ENCODE assay signal across 8 cellular contexts in the genomic region with DNA sequence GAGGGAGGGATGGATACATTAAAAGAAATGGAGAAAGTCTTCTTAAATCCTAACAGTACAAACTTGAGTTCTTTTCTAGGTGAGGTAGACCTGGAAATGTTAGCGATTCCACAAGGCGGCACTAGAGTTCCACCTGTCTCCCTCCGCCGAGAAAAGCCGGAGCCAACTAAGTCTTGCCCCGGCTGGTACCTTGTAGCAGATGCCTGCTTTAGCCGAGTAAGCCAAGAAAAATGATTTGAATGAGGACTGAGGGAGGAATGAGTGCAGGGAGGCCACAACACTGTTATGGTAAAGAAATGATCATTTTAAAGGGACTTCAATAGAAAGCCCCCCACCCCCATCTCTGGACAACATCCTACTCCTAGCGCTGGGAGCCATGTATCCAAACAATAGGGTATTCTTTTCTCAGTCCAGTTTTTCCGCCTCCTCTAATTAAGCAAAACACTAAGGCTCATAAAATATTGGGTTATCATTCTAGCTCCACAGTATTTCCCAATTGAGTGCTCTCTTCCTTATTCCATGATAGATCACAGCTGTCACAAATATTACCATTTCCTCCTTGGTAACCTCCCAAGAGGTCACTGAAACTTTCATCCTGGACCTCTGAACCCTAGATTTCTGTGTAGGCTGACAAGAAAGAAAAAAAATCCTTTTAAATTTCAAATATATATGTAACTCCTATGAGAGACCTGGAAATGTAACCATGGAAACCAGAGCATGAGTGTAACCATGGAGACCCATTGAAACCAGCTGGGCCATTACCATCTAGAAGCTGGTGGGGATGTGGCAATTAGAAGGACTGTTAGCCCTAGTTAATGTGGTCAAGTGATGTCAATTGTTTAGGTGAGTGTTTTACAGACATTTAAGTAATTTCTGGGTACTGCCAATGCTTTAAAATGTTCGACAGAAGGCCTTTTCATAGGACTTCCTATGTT. TPM values are rescaled to one million over a fixed set of nuclear protein-coding genes. Genes with fewer than 3 reads are reported as not detected.
A peak's percentile ranks its signal among the peaks of the same experiment; 100 is the strongest.
DNase-seq lines count a peak whose midpoint lies in the region; ATAC-seq and TF ChIP-seq lines count a peak whose summit lies in the region.

No MANE protein-coding gene starts in this region.

- peak overlapping the region; percentile 7 to 46 (median 31) for H3K4me3 ChIP-seq in tibial nerve

- peak overlapping the region in 1 of 2 donors; percentile 1 for H3K27ac Mint-ChIP-seq in T-cell

- peaks cover 3 to 9% of the 10 kb centered on the region in 2 donors for H3K27me3 Mint-ChIP-seq in T-cell

- POLR2A ChIA-PET in T-cell (lab: Charles Lee), result interaction anchor here in 1 of 2 donors (0.5 to 1.1 kb wide), 2 partner anchors 11 to 290 kb away, joined by 3 to 10 read pairs; no protein-coding TSS in a partner anchor

- WGBS in tibial nerve, 2 donors, result 10 to 11% methylated on average over 10 of the region's 10 CpGs

- TF ChIP-seq CTCF in tibial nerve (IDR thresholded peaks at IDR 0.05), result peak; percentile 78 to 94 (median 86)

- no peaks in the 10 kb centered on the region for H3K36me3 Mint-ChIP-seq in T-cell

- H3K27me3 ChIP-seq in tibial nerve, result no peaks in the 10 kb centered on the region

- H3K4me3 Mint-ChIP-seq in T-cell, result peak overlapping the region; percentile 65 to 75 (median 70)

- peaks cover 7 to 10% (median 8%) of the 10 kb centered on the region in 3 donors for H3K4me1 Mint-ChIP-seq in T-cell

- no peaks in the 10 kb centered on the region for H3K9me3 Mint-ChIP-seq in T-cell

- TF ChIP-seq EP300 in tibial nerve (IDR thresholded peaks at IDR 0.05), result peak in 1 of 2 donors; percentile 23

- H3K27ac ChIP-seq in tibial nerve, result peak overlapping the region; percentile 12 to 42 (median 38)

- TF ChIP-seq POLR2A in tibial nerve (IDR thresholded peaks at IDR 0.05), result no peak

- DNase-seq in COR-L47 (lab: John Stamatoyannopoulos, UW) (peak; percentile 81), NCI-H1105 (lab: John Stamatoyannopoulos, UW) (peak; percentile 66), T-cell (peak; percentile 40 to 80 (median 72)), amniotic epithelial cell (ENCODE audit: low read depth) (peak; percentile 75), left cardiac atrium (peak; percentile 74), posterior cingulate gyrus (peak; percentile 66 to 97 (median 82)), tibial nerve (ENCODE audit: low spot score in 2 of 2) (peak; percentile 59 to 79)

- CTCF ChIA-PET in T-cell (lab: Charles Lee), result interaction anchor here (0.5 to 2.3 kb wide), 31 partner anchors 8 to 1142 kb away, joined by 3 to 27 read pairs (median 4); a partner anchor contains a TSS

- H3K4me1 ChIP-seq in tibial nerve, result peaks cover 0 to 19% (median 3%) of the 10 kb centered on the region in 4 donors

- intact Hi-C loops in left cardiac atrium (cut with DNase I) (loop anchor here (1.0 to 5.0 kb wide), 2 partner anchors 260 to 262 kb away; no protein-coding TSS in a partner anchor), posterior cingulate gyrus (cut with DNase I) (loop anchor here (1.0 kb wide), 3 partner anchors 147 to 262 kb away; no protein-coding TSS in a partner anchor)

- H3K9me3 ChIP-seq in tibial nerve, result no peaks in the 10 kb centered on the region

- H3K36me3 ChIP-seq in tibial nerve, result no peaks in the 10 kb centered on the region

- ATAC-seq in GM21825 (IDR thresholded peaks at IDR 0.05; ENCODE audit: unreplicated experiment) (peak; percentile 77), T-cell (replicated peaks in 1 of 4) (peak; percentile 84 to 94 (median 92)), left cardiac atrium (peak; percentile 87 to 92)

RNA-seq across cellular contexts. Expression of a gene that starts 58.3 kb away (rescaled TPM):
- total RNA-seq in T-cell (10 to 100 TPM; 28.0 to 37.8 (median 31.7) TPM), left cardiac atrium (10 to 100 TPM; 12.6 to 14.2 TPM), tibial nerve (10 to 100 TPM; 22.7 to 50.1 (median 30.4) TPM)

RNA-seq across cellular contexts. Expression of a gene that starts 58.4 kb away (rescaled TPM):
- total RNA-seq in T-cell, result 1 to 10 TPM; 3.1 to 4.9 (median 4.0) TPM
- 1 to 10 TPM; 3.0 to 4.7 TPM for total RNA-seq in left cardiac atrium
- 1 to 10 TPM; 2.7 to 4.4 (median 3.7) TPM for total RNA-seq in tibial nerve

Comparison
In these comparisons a context has a peak if more than half of its experiments do, and no peak if none do; other contexts are left out.
1. Peak in every context shown above with its lines: DNase-seq, ATAC-seq, H3K4me3 ChIP-seq and H3K27ac ChIP-seq.